Comparison of ENCODE assay signal across 21 cellular contexts in the genomic region with DNA sequence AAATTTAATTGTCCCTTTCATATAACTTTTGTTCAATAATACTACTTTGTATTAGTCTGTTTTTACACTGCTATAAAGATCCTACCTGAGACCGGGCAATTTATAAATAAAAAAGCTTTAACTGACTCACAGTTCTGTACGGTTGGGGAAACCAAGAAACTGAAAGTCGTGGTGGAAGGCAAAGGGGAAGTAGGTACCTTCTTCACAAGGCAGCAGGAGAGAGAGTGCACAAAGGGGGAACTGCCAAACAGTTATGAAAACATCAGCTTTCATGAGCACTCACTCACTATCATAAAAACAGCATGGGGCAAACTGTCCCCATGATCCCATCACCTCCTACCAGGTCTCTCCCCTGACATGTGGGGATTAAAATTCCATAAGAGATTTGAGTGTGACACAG.
"Had no signal": no experiment of that assay in that cellular context is flagged by ENCODE, and none has a peak within 500 bp of the region (broad histone marks: within the 10 kb centered on the region; RNA-seq: fewer than 3 reads in every experiment).

No MANE protein-coding gene starts in this region.

- H3K4me3 ChIP-seq: colonic mucosa, esophagus squamous epithelium, gastrocnemius medialis, left lung, lung, sigmoid colon, smooth muscle cell, transverse colon had no signal

- ATAC-seq: activated CD4-positive, alpha-beta T cell treated with anti-CD3 and anti-CD28 coated beads for 36 hours; gastrocnemius medialis; left lung; natural killer cell; WTC11 had no signal

- DNase-seq: activated CD4-positive, alpha-beta T cell treated with anti-CD3 and anti-CD28 coated beads for 36 hours; activated CD4-positive, alpha-beta T cell treated with anti-CD3 and anti-CD28 coated beads, Interleukin-2, amount 50 U/mL, for 48 hours; activated naive CD4-positive, alpha-beta T cell treated with Interleukin-2 at 50 U/mL for 16 hours; activated naive CD8-positive, alpha-beta T cell treated with anti-CD3 and anti-CD28 coated beads for 36 hours; activated T-cell treated with anti-CD3 and anti-CD28 coated beads, Interleukin-2, amount 50 U/mL, for 48 hours; colonic mucosa; esophagus squamous epithelium; gastrocnemius medialis; hippocampal formation; kidney glomerular epithelial cell; left lung; natural killer cell; sigmoid colon; stimulated activated CD4-positive, alpha-beta T cell treated with anti-CD3 and anti-CD28 coated beads, Interleukin-15, amount 100 ng/mL, for 24 hours; stimulated activated CD4-positive, alpha-beta T cell treated with anti-CD3 and anti-CD28 coated beads, Interleukin-2, amount 100 ng/mL, for 48 hours; stimulated activated CD8-positive, alpha-beta memory T cell treated with anti-CD3 and anti-CD28 coated beads, Interleukin-4, amount 100 ng/mL, for 48 hours; stimulated activated naive B cell treated with anti-CD40 and anti-IgM and Interleukin-4, amounts not matched to agents 10 μg/mL and 1 μg/mL and 100 μg/mL, for 72 hours; transverse colon had no signal
